In genomic region chr6:24926192-24926591, GRCh38 we compare ENCODE assay signal across 13 cellular contexts. TPM values are rescaled to one million over a fixed set of nuclear protein-coding genes. Genes with fewer than 3 reads are reported as not detected.
DNase-seq lines count a peak whose midpoint lies in the region; ATAC-seq and TF ChIP-seq lines count a peak whose summit lies in the region.
"Had no signal": no experiment of that assay in that cellular context is flagged by ENCODE, and none has a peak within 500 bp of the region (broad histone marks: within the 10 kb centered on the region; RNA-seq: fewer than 3 reads in every experiment).

No MANE protein-coding gene starts in this region.

- intact Hi-C loops in activated CD4-positive, alpha-beta T cell treated with anti-CD3 and anti-CD28 coated beads, Interleukin-2, amount 10 ng/mL, durations not matched to agents 24 days and 14 days (cut with micrococcal nuclease): no loop called here

- H4K20me1 ChIP-seq in Karpas-422 (ENCODE audit: insufficient read depth, low read depth, low read length): peaks cover 4% of the 10 kb centered on the region; the same call in 1 of the 2 replicates

- H2AFZ ChIP-seq in Karpas-422 (ENCODE audit: low read length): no peak overlapping the region

- peaks cover 93% of the 10 kb centered on the region for H3K79me2 ChIP-seq in Karpas-422 (ENCODE audit: low read length)

- peak; percentile 73 for DNase-seq in activated CD4-positive, alpha-beta T cell treated with anti-CD3 and anti-CD28 coated beads, Interleukin-2, amount 10 ng/mL, durations not matched to agents 24 days and 14 days
- no peak for DNase-seq in activated CD4-positive, alpha-beta T cell treated with anti-CD3 and anti-CD28 coated beads for 48 hours
- DNase-seq in Karpas-422 (no peak), chondrocyte (ENCODE audit: low spot score) (no peak)
- no peak for DNase-seq in natural killer cell treated with Interleukin-12 subunit alpha and Interleukin-12 subunit beta and Interleukin-15 and Interleukin-18, amount 100 ng/mL, for 72 hours (ENCODE audit: low spot score)
- no peak for DNase-seq in effector CD4-positive, alpha-beta T cell
- DNase-seq: HFFc6; hypothalamus; NCI-H187 treated with DMSO at 0.1 percent for 48 hours; OCI-M1; stimulated activated CD4-positive, alpha-beta T cell treated with anti-CD3 and anti-CD28 coated beads, Interleukin-12 subunit alpha, Interleukin-12 subunit beta, amount 100 ng/mL, for 4 hours had no signal

- peaks cover 72% of the 10 kb centered on the region for H3K4me1 Mint-ChIP-seq in activated CD4-positive, alpha-beta T cell treated with anti-CD3 and anti-CD28 coated beads, Interleukin-2, amount 10 ng/mL, durations not matched to agents 24 days and 14 days
- peaks cover 38% of the 10 kb centered on the region for H3K4me1 Mint-ChIP-seq in activated T-helper 17 cell treated with anti-CD3 and anti-CD28 coated beads, Interleukin-2, amount 50 U/mL, for 72 hours
- peaks cover 52 to 90% of the 10 kb centered on the region in 2 donors for H3K4me1 Mint-ChIP-seq in natural killer cell treated with Interleukin-12 subunit alpha and Interleukin-12 subunit beta and Interleukin-15 and Interleukin-18, amount 100 ng/mL, for 72 hours (ENCODE audit: low read depth in 2 of 2)
- H3K4me1 Mint-ChIP-seq in chondrocyte (ENCODE audit: low read depth): peaks cover 34% of the 10 kb centered on the region

- no peak for TF ChIP-seq CTCF in chondrocyte (IDR thresholded peaks at IDR 0.05)

- peaks cover 94% of the 10 kb centered on the region for H3K4me1 ChIP-seq in Karpas-422 (ENCODE audit: low read length)

- H3K36me3 ChIP-seq in Karpas-422 (ENCODE audit: insufficient read depth, low read length): 0 out of 2 replicates have a peak, but pooled peaks cover 8% of the 10 kb centered on the region

- no peaks in the 10 kb centered on the region for H3K9me3 ChIP-seq in Karpas-422 (ENCODE audit: low read length)

- peaks cover 6% of the 10 kb centered on the region for H3K9me3 Mint-ChIP-seq in activated CD4-positive, alpha-beta T cell treated with anti-CD3 and anti-CD28 coated beads, Interleukin-2, amount 10 ng/mL, durations not matched to agents 24 days and 14 days
- H3K9me3 Mint-ChIP-seq in activated T-helper 17 cell treated with anti-CD3 and anti-CD28 coated beads, Interleukin-2, amount 50 U/mL, for 72 hours: peaks cover 7% of the 10 kb centered on the region
- H3K9me3 Mint-ChIP-seq in natural killer cell treated with Interleukin-12 subunit alpha and Interleukin-12 subunit beta and Interleukin-15 and Interleukin-18, amount 100 ng/mL, for 72 hours: peaks cover 6% of the 10 kb centered on the region
- H3K9me3 Mint-ChIP-seq in chondrocyte (ENCODE audit: low read depth): no peaks in the 10 kb centered on the region
- H3K9me3 Mint-ChIP-seq: HFFc6 had no signal

- H3K4me3 Mint-ChIP-seq in activated CD4-positive, alpha-beta T cell treated with anti-CD3 and anti-CD28 coated beads, Interleukin-2, amount 10 ng/mL, durations not matched to agents 24 days and 14 days: peak overlapping the region; percentile 79
- H3K4me3 Mint-ChIP-seq in activated T-helper 17 cell treated with anti-CD3 and anti-CD28 coated beads, Interleukin-2, amount 50 U/mL, for 72 hours: peak overlapping the region; percentile 93
- peak overlapping the region; percentile 83 for H3K4me3 Mint-ChIP-seq in natural killer cell treated with Interleukin-12 subunit alpha and Interleukin-12 subunit beta and Interleukin-15 and Interleukin-18, amount 100 ng/mL, for 72 hours
- no peak overlapping the region for H3K4me3 Mint-ChIP-seq in chondrocyte (ENCODE audit: unreplicated experiment)
- H3K4me3 Mint-ChIP-seq: HFFc6 had no signal

- H3K27me3 Mint-ChIP-seq in activated CD4-positive, alpha-beta T cell treated with anti-CD3 and anti-CD28 coated beads, Interleukin-2, amount 10 ng/mL, durations not matched to agents 24 days and 14 days: no peaks in the 10 kb centered on the region
- no peaks in the 10 kb centered on the region for H3K27me3 Mint-ChIP-seq in activated T-helper 17 cell treated with anti-CD3 and anti-CD28 coated beads, Interleukin-2, amount 50 U/mL, for 72 hours
- no peaks in the 10 kb centered on the region for H3K27me3 Mint-ChIP-seq in natural killer cell treated with Interleukin-12 subunit alpha and Interleukin-12 subunit beta and Interleukin-15 and Interleukin-18, amount 100 ng/mL, for 72 hours
- no peaks in the 10 kb centered on the region for H3K27me3 Mint-ChIP-seq in chondrocyte (ENCODE audit: low read depth)

- ATAC-seq in activated T-helper 17 cell treated with anti-CD3 and anti-CD28 coated beads, Interleukin-2, amount 50 U/mL, for 72 hours (replicated peaks): no peak
- no peak for ATAC-seq in natural killer cell treated with Interleukin-12 subunit alpha and Interleukin-12 subunit beta and Interleukin-15 and Interleukin-18, amount 100 ng/mL, for 72 hours
- ATAC-seq in HG03432 (IDR thresholded peaks at IDR 0.05; ENCODE audit: unreplicated experiment): no peak

- H3K36me3 Mint-ChIP-seq in activated CD4-positive, alpha-beta T cell treated with anti-CD3 and anti-CD28 coated beads, Interleukin-2, amount 10 ng/mL, durations not matched to agents 24 days and 14 days (ENCODE audit: low read depth): peaks cover 32% of the 10 kb centered on the region
- peaks cover 46% of the 10 kb centered on the region for H3K36me3 Mint-ChIP-seq in activated T-helper 17 cell treated with anti-CD3 and anti-CD28 coated beads, Interleukin-2, amount 50 U/mL, for 72 hours (ENCODE audit: low read depth)
- H3K36me3 Mint-ChIP-seq in natural killer cell treated with Interleukin-12 subunit alpha and Interleukin-12 subunit beta and Interleukin-15 and Interleukin-18, amount 100 ng/mL, for 72 hours: peaks cover 18% of the 10 kb centered on the region
- no peaks in the 10 kb centered on the region for H3K36me3 Mint-ChIP-seq in chondrocyte (ENCODE audit: low read depth)

- H3K27ac Mint-ChIP-seq in activated CD4-positive, alpha-beta T cell treated with anti-CD3 and anti-CD28 coated beads, Interleukin-2, amount 10 ng/mL, durations not matched to agents 24 days and 14 days: peak overlapping the region; percentile 85
- H3K27ac Mint-ChIP-seq in activated T-helper 17 cell treated with anti-CD3 and anti-CD28 coated beads, Interleukin-2, amount 50 U/mL, for 72 hours: peak overlapping the region; percentile 92
- H3K27ac Mint-ChIP-seq in natural killer cell treated with Interleukin-12 subunit alpha and Interleukin-12 subunit beta and Interleukin-15 and Interleukin-18, amount 100 ng/mL, for 72 hours: peak overlapping the region; percentile 84 to 89
- H3K27ac Mint-ChIP-seq in chondrocyte (ENCODE audit: unreplicated experiment): no peak overlapping the region
- H3K27ac Mint-ChIP-seq: HFFc6 had no signal

- H3K27me3 ChIP-seq in Karpas-422 (ENCODE audit: low read length): no peaks in the 10 kb centered on the region

- no peak overlapping the region for H3K4me3 ChIP-seq in Karpas-422 (ENCODE audit: low read length)

- peak overlapping the region; percentile 44 for H3K27ac ChIP-seq in Karpas-422 (ENCODE audit: low read length)

- peak overlapping the region; percentile 9 for H3K4me2 ChIP-seq in Karpas-422 (ENCODE audit: low read depth, low read length, poor library complexity, severe bottlenecking)

- no peak overlapping the region for H3K9ac ChIP-seq in Karpas-422 (ENCODE audit: low read length)

- no peaks in the 10 kb centered on the region for H3K9me2 ChIP-seq in Karpas-422 (replicated peaks; ENCODE audit: insufficient read depth, low read length)

RNA-seq across cellular contexts. Expression of gene RIPOR2, which starts 9.6 kb away (rescaled TPM):
- total RNA-seq in activated CD4-positive, alpha-beta T cell treated with anti-CD3 and anti-CD28 coated beads, Interleukin-2, amount 10 ng/mL, durations not matched to agents 24 days and 14 days: 25.3 and 26.5 TPM in 2 replicates
- 72.1 and 73.8 TPM in 2 replicates for total RNA-seq in Karpas-422 (2014; rRNA removed; shearing (Covaris generic); ENCODE audit: low replicate concordance)
- 100 to 1,000 TPM in 1 of 2 donors, 10 to 100 TPM in 1; 47.5 to 113 TPM for total RNA-seq in activated T-helper 17 cell treated with anti-CD3 and anti-CD28 coated beads, Interleukin-2, amount 50 U/mL, for 72 hours
- 10 to 100 TPM; 58.7 to 88.4 TPM for total RNA-seq in natural killer cell treated with Interleukin-12 subunit alpha and Interleukin-12 subunit beta and Interleukin-15 and Interleukin-18, amount 100 ng/mL, for 72 hours
- total RNA-seq in chondrocyte: 0.62 to 1.9 TPM (median 0.92 TPM) in 3 replicates
